In the genomic region with DNA sequence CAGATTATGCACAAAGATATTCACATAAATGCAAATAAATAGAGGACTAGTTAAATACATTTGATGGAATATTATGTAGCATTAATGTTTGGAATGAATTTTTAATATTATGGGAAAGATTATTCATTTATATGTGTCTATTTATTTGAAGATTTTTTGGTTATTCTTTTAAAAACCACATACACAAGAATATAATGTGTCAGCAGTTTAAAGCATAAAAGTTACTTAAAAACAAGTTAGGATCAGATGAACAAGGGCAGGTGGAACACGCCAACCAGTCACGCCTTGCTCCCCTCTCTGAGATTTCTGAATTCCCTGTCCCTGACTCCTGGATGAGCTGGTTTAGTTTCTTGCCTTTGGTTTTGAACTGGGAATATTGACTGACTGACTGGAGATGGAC, we compare ENCODE assay signal across 35 cellular contexts.
"Had no signal": no experiment of that assay in that cellular context is flagged by ENCODE, and none has a peak within 500 bp of the region (broad histone marks: within the 10 kb centered on the region; RNA-seq: fewer than 3 reads in every experiment).

No MANE protein-coding gene starts in this region.

- H3K27me3 Mint-ChIP-seq: activated naive CD4-positive, alpha-beta T cell treated with anti-CD3 and anti-CD28 coated beads, Interleukin-2, amount 10 ng/mL, durations not matched to agents 7 days and 5 days; dendritic cell treated with granulocyte-macrophage colony-stimulating factor and Interleukin-4, amounts not matched to agents 40 ng/mL and 50 ng/mL, for 4 days had no signal

- H3K4me3 ChIP-seq: coronary artery, dorsolateral prefrontal cortex, esophagus muscularis mucosa, gastrocnemius medialis, heart left ventricle had no signal

- H3K27ac ChIP-seq: brain microvascular endothelial cell, coronary artery, dorsolateral prefrontal cortex, esophagus muscularis mucosa, foreskin keratinocyte, gastrocnemius medialis, heart left ventricle had no signal

- H3K27me3 ChIP-seq: brain microvascular endothelial cell, dorsolateral prefrontal cortex, esophagus muscularis mucosa, foreskin keratinocyte, gastrocnemius medialis, heart left ventricle had no signal

- H3K9me3 Mint-ChIP-seq: activated CD4-positive, alpha-beta memory T cell treated with anti-CD3 and anti-CD28 coated beads for 36 hours; activated naive CD4-positive, alpha-beta T cell treated with anti-CD3 and anti-CD28 coated beads, Interleukin-2, amount 10 ng/mL, durations not matched to agents 7 days and 5 days; activated naive CD4-positive, alpha-beta T cell treated with anti-CD3 and anti-CD28 coated beads, Interleukin-2, amount 50 U/mL, for 72 hours; activated T-helper 1 cell treated with anti-CD3 and anti-CD28 coated beads, Interleukin-12 subunit alpha, Interleukin-12 subunit beta, Interleukin-2, Interleukin-4 antibody, amounts not matched to agents 30 ng/mL and 10 ng/mL and 1 ng/mL, durations not matched to agents 14 hours and 24 hours and 36 hours; activated T-helper 2 cell treated with anti-CD3 and anti-CD28 coated beads, Interferon-gamma antibody, Interleukin-2, Interleukin-4, amounts not matched to agents 10 μg/mL and 5 μg/mL and 100 μg/mL, durations not matched to agents 14 hours and 24 hours and 36 hours; central memory CD8-positive, alpha-beta T cell; dendritic cell treated with granulocyte-macrophage colony-stimulating factor and Interleukin-4, amounts not matched to agents 40 ng/mL and 50 ng/mL, for 4 days; T-helper 2 cell treated with Interferon-gamma antibody and Interleukin-4, amounts not matched to agents 5 μg/mL and 100 μg/mL, for 36 hours had no signal

- H3K36me3 ChIP-seq: brain microvascular endothelial cell, esophagus muscularis mucosa, gastrocnemius medialis, heart left ventricle had no signal

- H3K4me1 Mint-ChIP-seq: activated CD4-positive, alpha-beta T cell treated with anti-CD3 and anti-CD28 coated beads for 36 hours; activated CD4-positive, alpha-beta T cell treated with anti-CD3 and anti-CD28 coated beads, Interleukin-2, amount 10 ng/mL, durations not matched to agents 24 days and 14 days; activated naive CD4-positive, alpha-beta T cell treated with anti-CD3 and anti-CD28 coated beads, Interleukin-2, amount 10 ng/mL, durations not matched to agents 7 days and 5 days; activated naive CD8-positive, alpha-beta T cell treated with anti-CD3 and anti-CD28 coated beads, Interleukin-2, amount 10 ng/mL, durations not matched to agents 7 days and 5 days; central memory CD8-positive, alpha-beta T cell; T-helper 17 cell had no signal

- ATAC-seq: activated CD4-positive, alpha-beta T cell treated with anti-CD3 and anti-CD28 coated beads for 36 hours; activated CD8-positive, alpha-beta memory T cell treated with anti-CD3 and anti-CD28 coated beads, Interleukin-2, amount 10 ng/mL, durations not matched to agents 7 days and 5 days; activated CD8-positive, alpha-beta T cell treated with anti-CD3 and anti-CD28 coated beads, Interleukin-2, amount 10 ng/mL, durations not matched to agents 7 days and 5 days; activated naive CD4-positive, alpha-beta T cell treated with anti-CD3 and anti-CD28 coated beads, Interleukin-2, amount 50 U/mL, for 72 hours; foreskin keratinocyte; gastrocnemius medialis; heart left ventricle; T-helper 17 cell had no signal

- H3K4me3 Mint-ChIP-seq: activated CD4-positive, alpha-beta memory T cell treated with anti-CD3 and anti-CD28 coated beads for 36 hours; activated CD4-positive, alpha-beta T cell treated with anti-CD3 and anti-CD28 coated beads for 36 hours; activated CD4-positive, alpha-beta T cell treated with anti-CD3 and anti-CD28 coated beads, Interleukin-2, amount 10 ng/mL, durations not matched to agents 24 days and 14 days; activated CD8-positive, alpha-beta memory T cell treated with anti-CD3 and anti-CD28 coated beads, Interleukin-2, amount 10 ng/mL, durations not matched to agents 7 days and 5 days; activated CD8-positive, alpha-beta T cell treated with anti-CD3 and anti-CD28 coated beads, Interleukin-2, amount 10 ng/mL, durations not matched to agents 7 days and 5 days; activated naive CD4-positive, alpha-beta T cell treated with anti-CD3 and anti-CD28 coated beads, Interleukin-2, amount 10 ng/mL, durations not matched to agents 7 days and 5 days; activated naive CD8-positive, alpha-beta T cell treated with anti-CD3 and anti-CD28 coated beads, Interleukin-2, amount 10 ng/mL, durations not matched to agents 7 days and 5 days; activated T-helper 1 cell treated with anti-CD3 and anti-CD28 coated beads, Interleukin-12 subunit alpha, Interleukin-12 subunit beta, Interleukin-2, Interleukin-4 antibody, amounts not matched to agents 30 ng/mL and 10 ng/mL and 1 ng/mL, durations not matched to agents 14 hours and 24 hours and 36 hours; central memory CD8-positive, alpha-beta T cell; dendritic cell treated with granulocyte-macrophage colony-stimulating factor and Interleukin-4, amounts not matched to agents 40 ng/mL and 50 ng/mL, for 4 days; T-helper 17 cell; T-helper 2 cell treated with Interferon-gamma antibody and Interleukin-4, amounts not matched to agents 5 μg/mL and 100 μg/mL, for 36 hours had no signal

- H3K36me3 Mint-ChIP-seq: activated CD4-positive, alpha-beta memory T cell treated with anti-CD3 and anti-CD28 coated beads for 36 hours; activated naive CD4-positive, alpha-beta T cell treated with anti-CD3 and anti-CD28 coated beads, Interleukin-2, amount 10 ng/mL, durations not matched to agents 7 days and 5 days; activated naive CD4-positive, alpha-beta T cell treated with anti-CD3 and anti-CD28 coated beads, Interleukin-2, amount 50 U/mL, for 72 hours; activated naive CD8-positive, alpha-beta T cell treated with anti-CD3 and anti-CD28 coated beads, Interleukin-2, amount 10 ng/mL, durations not matched to agents 7 days and 5 days had no signal

- DNase-seq: activated CD4-positive, alpha-beta memory T cell treated with anti-CD3 and anti-CD28 coated beads for 36 hours; activated CD4-positive, alpha-beta T cell treated with anti-CD3 and anti-CD28 coated beads for 36 hours; activated CD4-positive, alpha-beta T cell treated with anti-CD3 and anti-CD28 coated beads, Interleukin-2, amount 10 ng/mL, durations not matched to agents 24 days and 14 days; activated CD4-positive, CD25-positive, alpha-beta regulatory T cell; activated CD4-positive, CD25-positive, alpha-beta regulatory T cell treated with anti-CD3 and anti-CD28 coated beads, Interleukin-2, amount 50 U/mL, for 72 hours; activated CD8-positive, alpha-beta memory T cell treated with anti-CD3 and anti-CD28 coated beads, Interleukin-2, amount 10 ng/mL, durations not matched to agents 7 days and 5 days; activated CD8-positive, alpha-beta memory T cell treated with anti-CD3 and anti-CD28 coated beads, Interleukin-2, amount 50 U/mL, for 4 hours; activated CD8-positive, alpha-beta T cell treated with anti-CD3 and anti-CD28 coated beads, Interleukin-2, amount 10 ng/mL, durations not matched to agents 7 days and 5 days; activated effector memory CD4-positive, alpha-beta T cell treated with anti-CD3 and anti-CD28 coated beads, Interleukin-2, amount 50 U/mL, for 16 hours; activated naive CD4-positive, alpha-beta T cell treated with anti-CD3 and anti-CD28 coated beads, Interleukin-2, amount 10 ng/mL, durations not matched to agents 7 days and 5 days; activated naive CD8-positive, alpha-beta T cell treated with anti-CD3 and anti-CD28 coated beads, Interleukin-2, amount 10 ng/mL, durations not matched to agents 7 days and 5 days; activated T-cell treated with anti-CD3 and anti-CD28 coated beads, Interleukin-2, amount 50 U/mL, for 1 hour; activated T-cell treated with anti-CD3 and anti-CD28 coated beads, Interleukin-2, amount 50 U/mL, for 48 hours; anterior cingulate cortex; brain microvascular endothelial cell; dorsolateral prefrontal cortex; effector memory CD4-positive, alpha-beta T cell; erythroblast; foreskin keratinocyte; gastrocnemius medialis; glutamatergic neuron; heart left ventricle; T-helper 1 cell; T-helper 17 cell; T1000 had no signal

- H3K9me3 ChIP-seq: esophagus muscularis mucosa, gastrocnemius medialis, heart left ventricle had no signal

- H3K27ac Mint-ChIP-seq: activated CD4-positive, alpha-beta memory T cell treated with anti-CD3 and anti-CD28 coated beads for 36 hours; activated CD4-positive, alpha-beta T cell treated with anti-CD3 and anti-CD28 coated beads for 36 hours; activated CD4-positive, alpha-beta T cell treated with anti-CD3 and anti-CD28 coated beads, Interleukin-2, amount 10 ng/mL, durations not matched to agents 24 days and 14 days; activated CD8-positive, alpha-beta memory T cell treated with anti-CD3 and anti-CD28 coated beads, Interleukin-2, amount 10 ng/mL, durations not matched to agents 7 days and 5 days; activated CD8-positive, alpha-beta T cell treated with anti-CD3 and anti-CD28 coated beads, Interleukin-2, amount 10 ng/mL, durations not matched to agents 7 days and 5 days; activated naive CD4-positive, alpha-beta T cell treated with anti-CD3 and anti-CD28 coated beads, Interleukin-2, amount 10 ng/mL, durations not matched to agents 7 days and 5 days; activated naive CD4-positive, alpha-beta T cell treated with anti-CD3 and anti-CD28 coated beads, Interleukin-2, amount 50 U/mL, for 72 hours; activated naive CD8-positive, alpha-beta T cell treated with anti-CD3 and anti-CD28 coated beads, Interleukin-2, amount 10 ng/mL, durations not matched to agents 7 days and 5 days; activated T-helper 1 cell treated with anti-CD3 and anti-CD28 coated beads, Interleukin-12 subunit alpha, Interleukin-12 subunit beta, Interleukin-2, Interleukin-4 antibody, amounts not matched to agents 30 ng/mL and 10 ng/mL and 1 ng/mL, durations not matched to agents 14 hours and 24 hours and 36 hours; activated T-helper 2 cell treated with anti-CD3 and anti-CD28 coated beads, Interferon-gamma antibody, Interleukin-2, Interleukin-4, amounts not matched to agents 10 μg/mL and 5 μg/mL and 100 μg/mL, durations not matched to agents 14 hours and 24 hours and 36 hours; dendritic cell treated with granulocyte-macrophage colony-stimulating factor and Interleukin-4, amounts not matched to agents 40 ng/mL and 50 ng/mL, for 4 days; T-helper 17 cell; T-helper 2 cell treated with Interferon-gamma antibody and Interleukin-4, amounts not matched to agents 5 μg/mL and 100 μg/mL, for 36 hours had no signal

- FAIRE-seq: astrocyte, bronchial epithelial cell had no signal

- H3K4me1 ChIP-seq: esophagus muscularis mucosa, gastrocnemius medialis, heart left ventricle had no signal
